Comparison of ENCODE assay signal across 18 cellular contexts in the genomic region with DNA sequence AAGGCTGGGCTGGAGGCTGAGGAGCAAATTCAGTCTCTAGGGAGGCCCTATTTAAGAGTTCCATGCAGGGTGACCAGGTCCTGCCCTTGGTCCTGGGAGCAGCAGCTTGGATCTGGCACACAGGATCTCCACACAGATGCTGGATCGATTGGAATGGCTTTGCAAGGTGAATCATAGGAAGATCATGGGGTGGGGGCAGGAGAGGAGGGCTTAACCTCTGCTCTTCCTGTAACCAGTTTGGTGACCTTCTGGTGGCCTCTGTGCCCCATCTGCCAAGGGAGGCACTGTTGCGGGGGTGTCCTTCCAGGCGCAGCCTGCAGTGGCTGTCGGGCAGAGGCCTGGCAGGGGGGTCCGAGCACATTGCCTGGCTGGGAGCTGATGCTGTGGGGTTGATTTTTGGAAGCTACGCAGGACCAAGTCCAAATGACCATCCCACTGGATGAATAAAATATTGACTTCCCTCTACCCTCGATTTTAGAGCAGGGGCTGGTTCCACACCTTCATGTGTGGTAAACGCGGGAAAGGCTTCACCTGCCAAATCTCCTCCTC.
"Had no signal": no experiment of that assay in that cellular context is flagged by ENCODE, and none has a peak within 500 bp of the region (broad histone marks: within the 10 kb centered on the region; RNA-seq: fewer than 3 reads in every experiment).

No MANE protein-coding gene starts in this region.

- H3K27ac ChIP-seq: colonic mucosa, left ventricle myocardium inferior, prostate gland, skin epidermis, transverse colon had no signal

- DNase-seq: activated CD4-positive, alpha-beta T cell treated with anti-CD3 and anti-CD28 coated beads, Interleukin-2, amount 10 ng/mL, durations not matched to agents 7 days and 5 days; activated CD4-positive, CD25-positive, alpha-beta regulatory T cell; activated naive CD4-positive, alpha-beta T cell treated with anti-CD3 and anti-CD28 coated beads for 36 hours; activated naive CD8-positive, alpha-beta T cell treated with anti-CD3 and anti-CD28 coated beads, Interleukin-2, amount 50 U/mL, for 24 hours; anterior cingulate cortex; central memory CD4-positive, alpha-beta T cell; erythroblast; left ventricle myocardium inferior; mammary epithelial cell; right cardiac atrium; stimulated activated CD4-positive, alpha-beta T cell treated with anti-CD3 and anti-CD28 coated beads, Interleukin-15, amount 100 ng/mL, for 24 hours; stimulated activated CD4-positive, alpha-beta T cell treated with anti-CD3 and anti-CD28 coated beads, Interleukin-2, amount 100 ng/mL, for 48 hours; T1000; transverse colon had no signal

- H3K4me3 ChIP-seq: colonic mucosa, left ventricle myocardium inferior, prostate gland, skin epidermis, transverse colon had no signal

- H3K27me3 ChIP-seq: colonic mucosa, transverse colon had no signal

- H3K9me3 ChIP-seq: colonic mucosa, left ventricle myocardium inferior, prostate gland, transverse colon had no signal

- ATAC-seq: activated CD8-positive, alpha-beta T cell treated with anti-CD3 and anti-CD28 coated beads, Interleukin-2, amount 10 ng/mL, durations not matched to agents 7 days and 5 days; activated naive CD8-positive, alpha-beta T cell treated with anti-CD3 and anti-CD28 coated beads, Interleukin-2, amount 50 U/mL, for 24 hours had no signal

- H3K4me1 ChIP-seq: colonic mucosa, prostate gland had no signal

- H3K36me3 ChIP-seq: colonic mucosa, left ventricle myocardium inferior, prostate gland, transverse colon had no signal
